In the genomic region with DNA sequence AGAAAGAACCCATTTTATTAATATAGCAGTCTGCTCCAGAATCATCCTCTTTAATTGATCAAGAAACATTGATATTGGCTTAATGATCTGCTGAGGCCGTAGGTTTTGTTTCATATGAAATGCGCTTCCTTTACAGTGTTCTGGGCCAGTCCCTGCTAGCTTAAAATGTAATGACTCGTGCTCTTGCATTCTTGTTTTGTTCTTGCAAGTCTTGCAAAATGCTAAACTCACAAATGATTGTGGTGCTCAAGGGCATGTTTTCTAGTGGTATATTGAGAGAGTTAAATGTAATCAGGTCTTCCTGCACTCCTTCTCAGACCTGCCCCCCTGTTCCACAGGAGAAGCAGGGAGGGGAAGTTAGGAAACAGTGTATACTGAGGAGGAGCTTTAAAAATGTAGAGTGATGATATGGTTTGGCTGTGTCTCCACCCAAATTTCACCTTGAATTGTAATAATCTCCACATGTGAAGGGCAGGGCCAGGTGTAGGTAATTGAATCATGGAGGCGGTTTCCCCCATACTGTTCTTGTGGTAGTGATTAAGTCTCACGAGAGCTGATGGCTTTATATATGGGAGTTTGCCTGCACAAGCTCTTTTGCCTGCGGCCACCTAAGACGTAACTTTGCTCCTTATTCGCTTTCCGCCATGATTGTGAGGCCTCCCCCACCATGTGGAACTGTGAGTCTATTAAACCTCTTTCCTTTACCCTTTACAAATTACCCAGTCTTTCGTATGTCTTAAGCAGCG, we compare ENCODE assay signal across 18 cellular contexts.
DNase-seq lines count a peak whose midpoint lies in the region; ATAC-seq and TF ChIP-seq lines count a peak whose summit lies in the region.
"Had no signal": no experiment of that assay in that cellular context is flagged by ENCODE, and none has a peak within 500 bp of the region (broad histone marks: within the 10 kb centered on the region; RNA-seq: fewer than 3 reads in every experiment).

No MANE protein-coding gene starts in this region.

- no peak overlapping the region for H3K27ac ChIP-seq in mesendoderm (ENCODE audit: low read depth, low read length)
- H3K27ac ChIP-seq: body of pancreas had no signal

- no CpG with 5 or more reads among the region's 11 CpGs for WGBS in mesendoderm (ENCODE audit: extremely low coverage, insufficient coverage, low lambda C conversion rate)

- no peak for ATAC-seq in activated CD8-positive, alpha-beta memory T cell treated with anti-CD3 and anti-CD28 coated beads, Interleukin-2, amount 10 ng/mL, durations not matched to agents 7 days and 5 days
- ATAC-seq: body of pancreas; left ventricle myocardium superior; stimulated activated naive CD8-positive, alpha-beta T cell treated with anti-CD3 and anti-CD28 coated beads, Interleukin-15, Interleukin-2, amounts not matched to agents 100 U/mL and 50 U/mL, for 24 hours had no signal

- no peaks in the 10 kb centered on the region for H3K79me2 ChIP-seq in mesendoderm (ENCODE audit: control insufficient read depth, insufficient read depth, low read length)

- no peak overlapping the region for H3K27ac Mint-ChIP-seq in activated CD8-positive, alpha-beta memory T cell treated with anti-CD3 and anti-CD28 coated beads, Interleukin-2, amount 10 ng/mL, durations not matched to agents 7 days and 5 days
- H3K27ac Mint-ChIP-seq: activated naive CD4-positive, alpha-beta T cell treated with anti-CD3 and anti-CD28 coated beads, Interleukin-2, amount 10 ng/mL, durations not matched to agents 7 days and 5 days had no signal

- H3K4me2 ChIP-seq in mesendoderm (ENCODE audit: low read length): no peak overlapping the region

- CTCF ChIA-PET in activated CD8-positive, alpha-beta memory T cell treated with anti-CD3 and anti-CD28 coated beads, Interleukin-2, amount 10 ng/mL, durations not matched to agents 7 days and 5 days (lab: Charles Lee): no interaction called here

- H3K9ac ChIP-seq in mesendoderm (ENCODE audit: low read length): no peak overlapping the region

- H3K36me3 ChIP-seq in mesendoderm (ENCODE audit: control insufficient read depth, insufficient read depth, low read length): no peaks in the 10 kb centered on the region

- H2BK120ac ChIP-seq in mesendoderm (ENCODE audit: low read depth, low read length): no peak overlapping the region

- no peaks in the 10 kb centered on the region for H3K36me3 Mint-ChIP-seq in activated CD8-positive, alpha-beta memory T cell treated with anti-CD3 and anti-CD28 coated beads, Interleukin-2, amount 10 ng/mL, durations not matched to agents 7 days and 5 days
- H3K36me3 Mint-ChIP-seq: activated naive CD4-positive, alpha-beta T cell treated with anti-CD3 and anti-CD28 coated beads, Interleukin-2, amount 10 ng/mL, durations not matched to agents 7 days and 5 days had no signal

- no peak overlapping the region for H4K8ac ChIP-seq in mesendoderm (ENCODE audit: low read depth, low read length)

- H2BK15ac ChIP-seq in mesendoderm (replicated peaks; ENCODE audit: low read depth): peak overlapping the region; percentile 36

- H3K4me1 Mint-ChIP-seq in activated CD8-positive, alpha-beta memory T cell treated with anti-CD3 and anti-CD28 coated beads, Interleukin-2, amount 10 ng/mL, durations not matched to agents 7 days and 5 days: peaks cover 14% of the 10 kb centered on the region

- H3K23ac ChIP-seq in mesendoderm (ENCODE audit: low read length): no peak overlapping the region

- no peak overlapping the region for H2BK5ac ChIP-seq in mesendoderm (ENCODE audit: low read length)

- H3K79me1 ChIP-seq in mesendoderm (ENCODE audit: low read length): no peaks in the 10 kb centered on the region

- peak overlapping the region; percentile 7 for H3K56ac ChIP-seq in mesendoderm (ENCODE audit: low read length)

- no peak overlapping the region for H3K4ac ChIP-seq in mesendoderm (ENCODE audit: low read depth, low read length)

- no peak overlapping the region for H4K5ac ChIP-seq in mesendoderm (ENCODE audit: low read length)

- no peaks in the 10 kb centered on the region for H3K4me1 ChIP-seq in mesendoderm (ENCODE audit: control insufficient read depth, low read depth, low read length)
- H3K4me1 ChIP-seq: body of pancreas had no signal

- H3K27me3 Mint-ChIP-seq in activated CD8-positive, alpha-beta memory T cell treated with anti-CD3 and anti-CD28 coated beads, Interleukin-2, amount 10 ng/mL, durations not matched to agents 7 days and 5 days: peaks cover 29% of the 10 kb centered on the region

- no peaks in the 10 kb centered on the region for H3K9me3 Mint-ChIP-seq in activated CD8-positive, alpha-beta memory T cell treated with anti-CD3 and anti-CD28 coated beads, Interleukin-2, amount 10 ng/mL, durations not matched to agents 7 days and 5 days (ENCODE audit: low read depth)
- H3K9me3 Mint-ChIP-seq: activated naive CD4-positive, alpha-beta T cell treated with anti-CD3 and anti-CD28 coated beads, Interleukin-2, amount 10 ng/mL, durations not matched to agents 7 days and 5 days had no signal

- no peak overlapping the region for H2AK5ac ChIP-seq in mesendoderm (ENCODE audit: low read length)

- no peak for TF ChIP-seq CTCF in choroid plexus epithelial cell (conservative IDR thresholded peaks at IDR 0.05; ENCODE audit: low read depth, low read length)

- H3K4me3 ChIP-seq in choroid plexus epithelial cell (ENCODE audit: low read depth, low read length) (no peak overlapping the region), mesendoderm (ENCODE audit: low read length) (no peak overlapping the region)
- H3K4me3 ChIP-seq: body of pancreas had no signal

- DNase-seq in AG08396 (ENCODE audit: low spot score): peak; percentile 38
- DNase-seq in LHCN-M2 (ENCODE audit: low read depth): peak; percentile 61
- DNase-seq in choroid plexus epithelial cell (ENCODE audit: low read depth): peak; percentile 66
- DNase-seq in mesendoderm: peak; percentile 26
- DNase-seq in OCI-M1 (lab: John Stamatoyannopoulos, UW): no peak
- DNase-seq in activated CD8-positive, alpha-beta memory T cell treated with anti-CD3 and anti-CD28 coated beads, Interleukin-2, amount 10 ng/mL, durations not matched to agents 7 days and 5 days: no peak
- DNase-seq in activated CD4-positive, alpha-beta T cell treated with anti-CD3 and anti-CD28 coated beads, Interleukin-2, amount 50 U/mL, for 1 hour: no peak
- DNase-seq in T-helper 9 cell: no peak
- DNase-seq: ACHN; activated CD4-positive, alpha-beta T cell treated with anti-CD3 and anti-CD28 coated beads for 48 hours; activated naive CD4-positive, alpha-beta T cell treated with anti-CD3 and anti-CD28 coated beads, Interleukin-2, amount 10 ng/mL, durations not matched to agents 7 days and 5 days; body of pancreas; left ventricle myocardium superior; NCI-H1436 treated with DMSO at 0.1 percent for 48 hours; posterior cingulate gyrus; SHP77; stimulated activated naive CD8-positive, alpha-beta T cell treated with anti-CD3 and anti-CD28 coated beads, Interleukin-15, Interleukin-2, amounts not matched to agents 100 U/mL and 50 U/mL, for 24 hours; T1000 had no signal

- H3K4me3 Mint-ChIP-seq in activated CD8-positive, alpha-beta memory T cell treated with anti-CD3 and anti-CD28 coated beads, Interleukin-2, amount 10 ng/mL, durations not matched to agents 7 days and 5 days: no peak overlapping the region
- H3K4me3 Mint-ChIP-seq: activated naive CD4-positive, alpha-beta T cell treated with anti-CD3 and anti-CD28 coated beads, Interleukin-2, amount 10 ng/mL, durations not matched to agents 7 days and 5 days had no signal

- H3K18ac ChIP-seq in mesendoderm (ENCODE audit: low read length): no peak overlapping the region

- no peaks in the 10 kb centered on the region for H3K27me3 ChIP-seq in mesendoderm (ENCODE audit: insufficient read depth, low read length, poor library complexity)
- H3K27me3 ChIP-seq: body of pancreas had no signal

Comparison
In these comparisons a context has a peak if more than half of its experiments do, and no peak if none do; other contexts are left out.
1. DNase-seq: peak in AG08396 (single experiment), LHCN-M2 (single experiment), choroid plexus epithelial cell (single experiment) and mesendoderm (single experiment); none in OCI-M1 (single experiment), activated CD8-positive, alpha-beta memory T cell treated with anti-CD3 and anti-CD28 coated beads, Interleukin-2, amount 10 ng/mL, durations not matched to agents 7 days and 5 days (single experiment), activated CD4-positive, alpha-beta T cell treated with anti-CD3 and anti-CD28 coated beads, Interleukin-2, amount 50 U/mL, for 1 hour (single experiment) and T-helper 9 cell (single experiment).